Comparison of ENCODE assay signal across 8 cellular contexts in genomic region chr4:89226665-89227572, GRCh38.
DNase-seq lines count a peak whose midpoint lies in the region; ATAC-seq and TF ChIP-seq lines count a peak whose summit lies in the region.

No MANE protein-coding gene starts in this region.

- H3K36me3 ChIP-seq in upper lobe of right lung, result no peaks in the 10 kb centered on the region

- H3K27me3 Mint-ChIP-seq in activated naive CD8-positive, alpha-beta T cell, result no peaks in the 10 kb centered on the region
- H3K27me3 Mint-ChIP-seq in glutamatergic neuron (ENCODE audit: unreplicated experiment), result no peaks in the 10 kb centered on the region

- H3K27ac Mint-ChIP-seq in activated naive CD8-positive, alpha-beta T cell, result no peak overlapping the region
- H3K27ac Mint-ChIP-seq in glutamatergic neuron (ENCODE audit: unreplicated experiment), result no peak overlapping the region

- ATAC-seq in SK-N-SH treated with all-trans-retinoic acid at 6 μM for 48 hours (peak; percentile 99), upper lobe of right lung (peak; percentile 100)

- H3K27me3 ChIP-seq in upper lobe of right lung, result no peaks in the 10 kb centered on the region

- no peak overlapping the region for H3K27ac ChIP-seq in upper lobe of right lung

- intact Hi-C loops in upper lobe of right lung (cut with DNase I), result loop anchor here (10.0 kb wide), 1 partner anchor 208 kb away; no protein-coding TSS in a partner anchor

- no peaks in the 10 kb centered on the region for H3K4me1 ChIP-seq in upper lobe of right lung

- H3K4me1 Mint-ChIP-seq in activated naive CD8-positive, alpha-beta T cell (ENCODE audit: low read depth), result peaks cover 8% of the 10 kb centered on the region
- peaks cover 24% of the 10 kb centered on the region for H3K4me1 Mint-ChIP-seq in glutamatergic neuron (ENCODE audit: low read depth, unreplicated experiment)

- H3K4me3 ChIP-seq in upper lobe of right lung, result no peak overlapping the region

- H3K4me3 Mint-ChIP-seq in activated naive CD8-positive, alpha-beta T cell, result peak overlapping the region; percentile 57
- no peak overlapping the region for H3K4me3 Mint-ChIP-seq in glutamatergic neuron (ENCODE audit: unreplicated experiment)

- peak; percentile 75 for TF ChIP-seq CTCF in glutamatergic neuron (IDR thresholded peaks at IDR 0.05; ENCODE audit: partially characterized antibody, unreplicated experiment)
- peak; percentile 76 for TF ChIP-seq CTCF in upper lobe of right lung (IDR thresholded peaks at IDR 0.05)

- H3K9me3 ChIP-seq in upper lobe of right lung, result no peaks in the 10 kb centered on the region

- H3K36me3 Mint-ChIP-seq in activated naive CD8-positive, alpha-beta T cell, result no peaks in the 10 kb centered on the region
- no peaks in the 10 kb centered on the region for H3K36me3 Mint-ChIP-seq in glutamatergic neuron (ENCODE audit: unreplicated experiment)

- DNase-seq in GM03348 (ENCODE audit: low spot score) (peak; percentile 77), HCEC 1CT (peak; percentile 53), MV-4-11 (lab: John Stamatoyannopoulos, UW) (peak; percentile 67), glutamatergic neuron (peak; percentile 79), pons (ENCODE audit: low spot score) (peak; percentile 89), upper lobe of right lung (no peak)

- H3K9me3 Mint-ChIP-seq in activated naive CD8-positive, alpha-beta T cell (ENCODE audit: low read depth), result no peaks in the 10 kb centered on the region
- H3K9me3 Mint-ChIP-seq in glutamatergic neuron (ENCODE audit: unreplicated experiment), result peaks cover 5% of the 10 kb centered on the region

TF ChIP-seq in SK-N-SH treated with all-trans-retinoic acid at 6 μM for 48 hours, 23 proteins besides CTCF, POLR2A, EP300 and RAD21:
- TF ChIP-seq ISL1 (CRISPR knock-in tag; IDR thresholded peaks at IDR 0.05), result no peak
- no peak for TF ChIP-seq RARB (CRISPR knock-in tag; IDR thresholded peaks at IDR 0.05)
- no peak for TF ChIP-seq TSHZ2 (CRISPR knock-in tag; IDR thresholded peaks at IDR 0.05)
- TF ChIP-seq CSRNP3 (CRISPR knock-in tag; IDR thresholded peaks at IDR 0.05), result no peak
- TF ChIP-seq GLIS3 (CRISPR knock-in tag; IDR thresholded peaks at IDR 0.05), result no peak
- TF ChIP-seq OSR1 (CRISPR knock-in tag; IDR thresholded peaks at IDR 0.05), result no peak
- TF ChIP-seq ZC3H10 (CRISPR knock-in tag; IDR thresholded peaks at IDR 0.05), result no peak
TF ChIP-seq in SK-N-SH treated with all-trans-retinoic acid at 6 μM for 48 hours: peak in this region for 0.
